In the genomic region with DNA sequence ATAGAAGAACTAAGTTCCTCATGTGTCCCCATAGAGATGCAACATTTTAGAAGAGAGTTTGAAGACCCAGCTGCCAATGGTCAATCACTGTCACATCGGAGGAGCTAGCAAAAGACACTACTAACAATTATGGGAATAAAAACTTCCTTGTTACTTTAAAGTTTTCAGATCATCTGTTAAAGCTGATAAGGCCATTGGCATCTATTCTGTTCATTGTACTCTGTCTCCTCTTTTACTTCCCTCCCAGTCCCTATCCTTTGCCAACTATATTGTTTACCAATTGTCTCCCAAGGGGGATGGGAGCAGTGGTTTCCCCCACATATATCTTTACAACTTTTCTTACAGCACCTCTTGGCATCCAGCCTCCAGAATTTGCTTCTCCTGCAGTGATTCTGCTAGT, we compare ENCODE assay signal across 37 cellular contexts.
A peak's percentile ranks its signal among the peaks of the same experiment; 100 is the strongest.
DNase-seq lines count a peak whose midpoint lies in the region; ATAC-seq, FAIRE-seq and TF ChIP-seq lines count a peak whose summit lies in the region.
"Had no signal": no experiment of that assay in that cellular context is flagged by ENCODE, and none has a peak within 500 bp of the region (broad histone marks: within the 10 kb centered on the region; RNA-seq: fewer than 3 reads in every experiment).

No MANE protein-coding gene starts in this region.

- no peaks in the 10 kb centered on the region for H3K4me1 Mint-ChIP-seq in activated T-helper 17 cell treated with anti-CD3 and anti-CD28 coated beads, Interleukin-2, amount 50 U/mL, for 72 hours
- H3K4me1 Mint-ChIP-seq in naive thymus-derived CD4-positive, alpha-beta T cell, result no peaks in the 10 kb centered on the region
- H3K4me1 Mint-ChIP-seq: B cell; CD4-positive, alpha-beta memory T cell; CD8-positive, alpha-beta memory T cell had no signal

- no peak overlapping the region for H2AFZ ChIP-seq in endothelial cell of umbilical vein (ENCODE audit: low read depth, low read length)

- dilution Hi-C loops in endothelial cell of umbilical vein (cut with MboI; ENCODE audit: extremely low pct_ligation_motif_present, low sequenced_read_pairs), result no loop called here

- no peak for ATAC-seq in activated T-helper 17 cell treated with anti-CD3 and anti-CD28 coated beads, Interleukin-2, amount 50 U/mL, for 72 hours (replicated peaks)
- ATAC-seq in naive thymus-derived CD4-positive, alpha-beta T cell, result no peak
- ATAC-seq: A549; CD8-positive, alpha-beta T cell had no signal

- CTCF ChIA-PET in endothelial cell of umbilical vein (lab: Charles Lee), result interaction anchor here (1.1 kb wide), 1 partner anchor 53 kb away, joined by 3 read pairs; no protein-coding TSS in a partner anchor
- CTCF ChIA-PET in naive thymus-derived CD4-positive, alpha-beta T cell (lab: Charles Lee), result no interaction called here

- H3K36me3 ChIP-seq in endothelial cell of umbilical vein (ENCODE audit: control insufficient read depth in 2 of 2, extremely low read depth in 1 of 2, insufficient read depth in 2 of 2, low read length in 2 of 2), result no peaks in the 10 kb centered on the region
- H3K36me3 ChIP-seq in esophagus muscularis mucosa, result no peaks in the 10 kb centered on the region
- no peaks in the 10 kb centered on the region for H3K36me3 ChIP-seq in naive thymus-derived CD4-positive, alpha-beta T cell (ENCODE audit: control insufficient read depth in 2 of 3, insufficient read depth in 3 of 3, low read length in 3 of 3)
- H3K36me3 ChIP-seq: BE2C; BLaER1; BLaER1 treated with 17β-estradiol and CSF1 and Interleukin-3, amounts not matched to agents 10 nM and 100 nM had no signal

- DNase-seq in dermis blood vessel endothelial cell, result peak; percentile 24
- peak; percentile 12 to 53 for DNase-seq in dermis microvascular lymphatic vessel endothelial cell (ENCODE audit: low read depth in 2 of 2)
- peak; percentile 84 for DNase-seq in endothelial cell of umbilical vein (ENCODE audit: low read depth, low spot score)
- peak; percentile 72 for DNase-seq in esophagus muscularis mucosa (ENCODE audit: extremely low spot score)
- DNase-seq in NCI-H345 treated with DMSO at 0.1 percent for 48 hours (lab: John Stamatoyannopoulos, UW; ENCODE audit: unreplicated experiment), result no peak
- no peak for DNase-seq in NCI-H524 treated with DMSO at 0.1 percent for 48 hours (lab: John Stamatoyannopoulos, UW)
- DNase-seq in naive thymus-derived CD4-positive, alpha-beta T cell, result no peak
- DNase-seq: 8988T; ACHN; AML-193; BE2C; C1 segment of cervical spinal cord; Caco-2; Calu3; CD4-positive, alpha-beta memory T cell; CD4-positive, alpha-beta T cell; CD4-positive, CD25-positive, alpha-beta regulatory T cell; CD8-positive, alpha-beta memory T cell; CD8-positive, alpha-beta T cell; COR-L47; DMS 273 treated with DMSO at 0.1 percent for 48 hours; DMS153; DMS53; DMS79; DMS79 treated with DMSO at 0.1 percent for 48 hours; DND-41; EL had no signal

- H3K9me3 ChIP-seq in endothelial cell of umbilical vein (replicated peaks; ENCODE audit: control insufficient read depth, insufficient read depth, low read length) (no peaks in the 10 kb centered on the region), esophagus muscularis mucosa (no peaks in the 10 kb centered on the region)
- H3K9me3 ChIP-seq in naive thymus-derived CD4-positive, alpha-beta T cell (ENCODE audit: control insufficient read depth in 2 of 3, low read length in 3 of 3), result no peaks in the 10 kb centered on the region
- H3K9me3 ChIP-seq: BE2C, BLaER1, Caco-2 had no signal

- H3K9ac ChIP-seq in endothelial cell of umbilical vein (replicated peaks; ENCODE audit: extremely low read depth, insufficient read depth, low read length), result no peak overlapping the region
- H3K9ac ChIP-seq: BLaER1; BLaER1 treated with 17β-estradiol and CSF1 and Interleukin-3, amounts not matched to agents 10 nM and 100 nM had no signal

- intact Hi-C loops in endothelial cell of umbilical vein (cut with micrococcal nuclease), result no loop called here
- intact Hi-C loops in esophagus muscularis mucosa (cut with DNase I), result no loop called here
- intact Hi-C loops in naive thymus-derived CD4-positive, alpha-beta T cell (cut with micrococcal nuclease), result no loop called here

- no peak for TF ChIP-seq POLR2A in endothelial cell of umbilical vein (IDR thresholded peaks at IDR 0.05; ENCODE audit: low read depth, low read length)
- TF ChIP-seq POLR2A in esophagus muscularis mucosa (IDR thresholded peaks at IDR 0.05; ENCODE audit: low read depth), result no peak

- H3K27ac Mint-ChIP-seq in activated T-helper 17 cell treated with anti-CD3 and anti-CD28 coated beads, Interleukin-2, amount 50 U/mL, for 72 hours, result no peak overlapping the region
- H3K27ac Mint-ChIP-seq in naive thymus-derived CD4-positive, alpha-beta T cell, result no peak overlapping the region
- H3K27ac Mint-ChIP-seq: B cell; CD4-positive, alpha-beta memory T cell; CD4-positive, alpha-beta T cell; CD4-positive, CD25-positive, alpha-beta regulatory T cell; CD8-positive, alpha-beta memory T cell; CD8-positive, alpha-beta T cell had no signal

- POLR2A ChIA-PET in endothelial cell of umbilical vein (lab: Charles Lee), result no interaction called here
- POLR2A ChIA-PET in naive thymus-derived CD4-positive, alpha-beta T cell (lab: Charles Lee), result no interaction called here

- H3K9me1 ChIP-seq in endothelial cell of umbilical vein (replicated peaks; ENCODE audit: control insufficient read depth, extremely low read depth, insufficient read depth, low read length), result no peaks in the 10 kb centered on the region

- H3K4me3 ChIP-seq in endothelial cell of umbilical vein (replicated peaks in 1 of 3; ENCODE audit: insufficient read depth in 1 of 3, low read depth in 1 of 3, low read length in 3 of 3) (no peak overlapping the region), esophagus muscularis mucosa (no peak overlapping the region)
- H3K4me3 ChIP-seq in naive thymus-derived CD4-positive, alpha-beta T cell (ENCODE audit: low read length), result no peak overlapping the region
- H3K4me3 ChIP-seq: A549; BLaER1; BLaER1 treated with 17β-estradiol and CSF1 and Interleukin-3, amounts not matched to agents 10 nM and 100 nM had no signal

- no peaks in the 10 kb centered on the region for H3K9me3 Mint-ChIP-seq in activated T-helper 17 cell treated with anti-CD3 and anti-CD28 coated beads, Interleukin-2, amount 50 U/mL, for 72 hours
- peaks cover 0 to 5% (median 0%) of the 10 kb centered on the region in 11 donors for H3K9me3 Mint-ChIP-seq in naive thymus-derived CD4-positive, alpha-beta T cell
- H3K9me3 Mint-ChIP-seq: CD4-positive, alpha-beta T cell; CD4-positive, CD25-positive, alpha-beta regulatory T cell; CD8-positive, alpha-beta memory T cell; CD8-positive, alpha-beta T cell had no signal

- H3K27me3 ChIP-seq in endothelial cell of umbilical vein (ENCODE audit: control insufficient read depth in 2 of 2, insufficient read depth in 2 of 2, low read length in 2 of 2), result peaks cover 1 to 2% of the 10 kb centered on the region in 2 experiments
- peaks cover 0 to 12% (median 0%) of the 10 kb centered on the region in 4 donors for H3K27me3 ChIP-seq in esophagus muscularis mucosa
- no peaks in the 10 kb centered on the region for H3K27me3 ChIP-seq in naive thymus-derived CD4-positive, alpha-beta T cell (ENCODE audit: control insufficient read depth in 2 of 2, insufficient read depth in 2 of 2, low read length in 2 of 2)
- H3K27me3 ChIP-seq: BLaER1; BLaER1 treated with 17β-estradiol and CSF1 and Interleukin-3, amounts not matched to agents 10 nM and 100 nM had no signal

- H3K4me3 Mint-ChIP-seq in activated T-helper 17 cell treated with anti-CD3 and anti-CD28 coated beads, Interleukin-2, amount 50 U/mL, for 72 hours, result no peak overlapping the region
- H3K4me3 Mint-ChIP-seq in naive thymus-derived CD4-positive, alpha-beta T cell, result no peak overlapping the region
- H3K4me3 Mint-ChIP-seq: B cell; CD14-positive monocyte; CD4-positive, alpha-beta memory T cell; CD4-positive, alpha-beta T cell; CD4-positive, CD25-positive, alpha-beta regulatory T cell; CD8-positive, alpha-beta memory T cell; CD8-positive, alpha-beta T cell had no signal

- H3K4me1 ChIP-seq in endothelial cell of umbilical vein (ENCODE audit: control insufficient read depth, extremely low read depth, insufficient read depth, low read length) (no peaks in the 10 kb centered on the region), esophagus muscularis mucosa (peaks cover 0 to 5% (median 0%) of the 10 kb centered on the region in 4 donors)
- no peaks in the 10 kb centered on the region for H3K4me1 ChIP-seq in naive thymus-derived CD4-positive, alpha-beta T cell (ENCODE audit: control insufficient read depth in 2 of 2, insufficient read depth in 2 of 2, low read length in 2 of 2)
- H3K4me1 ChIP-seq: A549, BE2C, Caco-2 had no signal

- BruUV-seq in endothelial cell of umbilical vein (replicated peaks; lab: Mats Ljungman, UMichigan), result no TSS peak

- H3K27ac ChIP-seq in endothelial cell of umbilical vein (ENCODE audit: insufficient read depth, low read depth, low read length) (no peak overlapping the region), esophagus muscularis mucosa (replicated peaks in 1 of 4) (no peak overlapping the region)
- H3K27ac ChIP-seq in naive thymus-derived CD4-positive, alpha-beta T cell (ENCODE audit: low read depth, low read length), result no peak overlapping the region
- H3K27ac ChIP-seq: 22Rv1; A549; BLaER1; BLaER1 treated with 17β-estradiol and CSF1 and Interleukin-3, amounts not matched to agents 10 nM and 100 nM; C4-2B had no signal

- no peak for TF ChIP-seq CTCF in endothelial cell of umbilical vein (IDR thresholded peaks at IDR 0.05; ENCODE audit: extremely low read depth in 1 of 2, insufficient read depth in 1 of 2, low read depth in 1 of 2, low read length in 2 of 2)
- TF ChIP-seq CTCF in esophagus muscularis mucosa (IDR thresholded peaks at IDR 0.05), result no peak

- no peak for TF ChIP-seq EP300 in esophagus muscularis mucosa (IDR thresholded peaks at IDR 0.05)

- H3K36me3 Mint-ChIP-seq in activated T-helper 17 cell treated with anti-CD3 and anti-CD28 coated beads, Interleukin-2, amount 50 U/mL, for 72 hours (ENCODE audit: low read depth), result no peaks in the 10 kb centered on the region
- H3K36me3 Mint-ChIP-seq in naive thymus-derived CD4-positive, alpha-beta T cell, result no peaks in the 10 kb centered on the region
- H3K36me3 Mint-ChIP-seq: CD14-positive monocyte; CD4-positive, alpha-beta memory T cell; CD4-positive, CD25-positive, alpha-beta regulatory T cell; CD8-positive, alpha-beta memory T cell; CD8-positive, alpha-beta T cell had no signal

- no peaks in the 10 kb centered on the region for H3K79me2 ChIP-seq in endothelial cell of umbilical vein (ENCODE audit: control insufficient read depth, insufficient read depth, low read length)

- no peak for FAIRE-seq in endothelial cell of umbilical vein (lab: Jason Lieb, UNC)
- FAIRE-seq: A204.1, D721Med had no signal

- peaks cover 32% of the 10 kb centered on the region for H3K27me3 Mint-ChIP-seq in activated T-helper 17 cell treated with anti-CD3 and anti-CD28 coated beads, Interleukin-2, amount 50 U/mL, for 72 hours
- peaks cover 5 to 44% (median 9%) of the 10 kb centered on the region in 5 donors for H3K27me3 Mint-ChIP-seq in naive thymus-derived CD4-positive, alpha-beta T cell

- WGBS in esophagus muscularis mucosa, result 70% methylated on average over 1 of the region's 1 CpG

- H3K4me2 ChIP-seq in endothelial cell of umbilical vein (ENCODE audit: insufficient read depth, low read length), result no peak overlapping the region
- H3K4me2 ChIP-seq: A549; BLaER1; BLaER1 treated with 17β-estradiol and CSF1 and Interleukin-3, amounts not matched to agents 10 nM and 100 nM had no signal

- H4K20me1 ChIP-seq in endothelial cell of umbilical vein (replicated peaks; ENCODE audit: control insufficient read depth, extremely low read depth, insufficient read depth, low read length), result no peaks in the 10 kb centered on the region
- H4K20me1 ChIP-seq: BLaER1; BLaER1 treated with 17β-estradiol and CSF1 and Interleukin-3, amounts not matched to agents 10 nM and 100 nM had no signal

Comparison
In these comparisons a context has a peak if more than half of its experiments do, and no peak if none do; other contexts are left out.
1. DNase-seq: peak in dermis blood vessel endothelial cell (single experiment), dermis microvascular lymphatic vessel endothelial cell (2 of 2), endothelial cell of umbilical vein (single experiment) and esophagus muscularis mucosa (single experiment); none in NCI-H345 treated with DMSO at 0.1 percent for 48 hours (single experiment), NCI-H524 treated with DMSO at 0.1 percent for 48 hours (single experiment) and naive thymus-derived CD4-positive, alpha-beta T cell (0 of 9).